ENCODE assay signal across 27 cellular contexts in genomic region chr14:73339206-73339605, GRCh38.
"Had no signal": no experiment of that assay in that cellular context is flagged by ENCODE, and none has a peak within 500 bp of the region (broad histone marks: within the 10 kb centered on the region; RNA-seq: fewer than 3 reads in every experiment).

No MANE protein-coding gene starts in this region.

- H3K9ac ChIP-seq: parathyroid adenoma had no signal

- H3K27ac Mint-ChIP-seq: activated naive CD4-positive, alpha-beta T cell treated with anti-CD3 and anti-CD28 coated beads for 36 hours; activated naive CD8-positive, alpha-beta T cell treated with anti-CD3 and anti-CD28 coated beads for 36 hours; activated T-cell treated with anti-CD3 and anti-CD28 coated beads, Interleukin-2, amount 50 U/mL, for 72 hours; stimulated activated memory B cell treated with anti-CD40 and anti-IgM and Interleukin-4, amounts not matched to agents 10 μg/mL and 1 μg/mL and 100 μg/mL, for 72 hours had no signal

- H3K4me3 Mint-ChIP-seq: activated naive CD4-positive, alpha-beta T cell treated with anti-CD3 and anti-CD28 coated beads for 36 hours; activated naive CD8-positive, alpha-beta T cell treated with anti-CD3 and anti-CD28 coated beads for 36 hours; activated T-cell treated with anti-CD3 and anti-CD28 coated beads, Interleukin-2, amount 50 U/mL, for 72 hours; naive thymus-derived CD8-positive, alpha-beta T cell; neural crest cell; stimulated activated memory B cell treated with anti-CD40 and anti-IgM and Interleukin-4, amounts not matched to agents 10 μg/mL and 1 μg/mL and 100 μg/mL, for 72 hours had no signal

- H3K27me3 Mint-ChIP-seq: activated naive CD8-positive, alpha-beta T cell treated with anti-CD3 and anti-CD28 coated beads for 36 hours; naive thymus-derived CD8-positive, alpha-beta T cell; stimulated activated memory B cell treated with anti-CD40 and anti-IgM and Interleukin-4, amounts not matched to agents 10 μg/mL and 1 μg/mL and 100 μg/mL, for 72 hours had no signal

- H3K9me3 ChIP-seq: psoas muscle, sigmoid colon, stomach, thyroid gland, upper lobe of right lung had no signal

- H3K4me2 ChIP-seq: hepatocyte had no signal

- H3K4me3 ChIP-seq: hepatocyte, psoas muscle, sigmoid colon, stomach, thyroid gland, upper lobe of right lung had no signal

- H3K27me3 ChIP-seq: brain microvascular endothelial cell, hepatocyte, sigmoid colon, stomach, thyroid gland, upper lobe of right lung had no signal

- H3K36me3 Mint-ChIP-seq: activated naive CD8-positive, alpha-beta T cell treated with anti-CD3 and anti-CD28 coated beads for 36 hours had no signal

- H3K4me1 Mint-ChIP-seq: activated naive CD8-positive, alpha-beta T cell treated with anti-CD3 and anti-CD28 coated beads for 36 hours; neural crest cell; stimulated activated memory B cell treated with anti-CD40 and anti-IgM and Interleukin-4, amounts not matched to agents 10 μg/mL and 1 μg/mL and 100 μg/mL, for 72 hours had no signal

- H3K4me1 ChIP-seq: psoas muscle, upper lobe of right lung had no signal

- ATAC-seq: activated T-cell treated with anti-CD3 and anti-CD28 coated beads, Interleukin-2, amount 50 U/mL, for 72 hours; esophagus mucosa; left colon; naive thymus-derived CD8-positive, alpha-beta T cell; psoas muscle; stimulated activated memory B cell treated with anti-CD40 and anti-IgM and Interleukin-4, amounts not matched to agents 10 μg/mL and 1 μg/mL and 100 μg/mL, for 72 hours; upper lobe of right lung had no signal

- H2AFZ ChIP-seq: hepatocyte, parathyroid adenoma had no signal

- H3K9me3 Mint-ChIP-seq: activated naive CD4-positive, alpha-beta T cell treated with anti-CD3 and anti-CD28 coated beads for 36 hours; activated naive CD8-positive, alpha-beta T cell treated with anti-CD3 and anti-CD28 coated beads for 36 hours; activated T-cell treated with anti-CD3 and anti-CD28 coated beads, Interleukin-2, amount 50 U/mL, for 72 hours; naive thymus-derived CD8-positive, alpha-beta T cell; neural crest cell; stimulated activated memory B cell treated with anti-CD40 and anti-IgM and Interleukin-4, amounts not matched to agents 10 μg/mL and 1 μg/mL and 100 μg/mL, for 72 hours had no signal

- H3K27ac ChIP-seq: brain microvascular endothelial cell, hepatocyte, parathyroid adenoma, psoas muscle, sigmoid colon, stomach, thyroid gland, upper lobe of right lung had no signal

- FAIRE-seq: astrocyte, kidney, small intestine had no signal

- H3K36me3 ChIP-seq: brain microvascular endothelial cell, sigmoid colon, stomach, thyroid gland, upper lobe of right lung had no signal

- DNase-seq: activated CD4-positive, alpha-beta T cell treated with anti-CD3 and anti-CD28 coated beads for 4 hours; activated CD4-positive, alpha-beta T cell treated with anti-CD3 and anti-CD28 coated beads, Interleukin-2, amount 50 U/mL, for 4 hours; activated naive CD4-positive, alpha-beta T cell treated with anti-CD3 and anti-CD28 coated beads for 36 hours; activated naive CD8-positive, alpha-beta T cell treated with anti-CD3 and anti-CD28 coated beads for 36 hours; activated T-cell treated with anti-CD3 and anti-CD28 coated beads for 4 hours; activated T-cell treated with anti-CD3 and anti-CD28 coated beads, Interleukin-2, amount 50 U/mL, for 72 hours; amniotic stem cell; brain microvascular endothelial cell; cortex of kidney; foreskin melanocyte; kidney; left colon; naive thymus-derived CD8-positive, alpha-beta T cell; occipital lobe; psoas muscle; sigmoid colon; small intestine; stimulated activated CD4-positive, alpha-beta T cell treated with anti-CD3 and anti-CD28 coated beads, Interleukin-4, amount 100 ng/mL, for 24 hours; stomach; thyroid gland; upper lobe of right lung had no signal
